1 cellular context compared by ENCODE assay signal in the genomic region with DNA sequence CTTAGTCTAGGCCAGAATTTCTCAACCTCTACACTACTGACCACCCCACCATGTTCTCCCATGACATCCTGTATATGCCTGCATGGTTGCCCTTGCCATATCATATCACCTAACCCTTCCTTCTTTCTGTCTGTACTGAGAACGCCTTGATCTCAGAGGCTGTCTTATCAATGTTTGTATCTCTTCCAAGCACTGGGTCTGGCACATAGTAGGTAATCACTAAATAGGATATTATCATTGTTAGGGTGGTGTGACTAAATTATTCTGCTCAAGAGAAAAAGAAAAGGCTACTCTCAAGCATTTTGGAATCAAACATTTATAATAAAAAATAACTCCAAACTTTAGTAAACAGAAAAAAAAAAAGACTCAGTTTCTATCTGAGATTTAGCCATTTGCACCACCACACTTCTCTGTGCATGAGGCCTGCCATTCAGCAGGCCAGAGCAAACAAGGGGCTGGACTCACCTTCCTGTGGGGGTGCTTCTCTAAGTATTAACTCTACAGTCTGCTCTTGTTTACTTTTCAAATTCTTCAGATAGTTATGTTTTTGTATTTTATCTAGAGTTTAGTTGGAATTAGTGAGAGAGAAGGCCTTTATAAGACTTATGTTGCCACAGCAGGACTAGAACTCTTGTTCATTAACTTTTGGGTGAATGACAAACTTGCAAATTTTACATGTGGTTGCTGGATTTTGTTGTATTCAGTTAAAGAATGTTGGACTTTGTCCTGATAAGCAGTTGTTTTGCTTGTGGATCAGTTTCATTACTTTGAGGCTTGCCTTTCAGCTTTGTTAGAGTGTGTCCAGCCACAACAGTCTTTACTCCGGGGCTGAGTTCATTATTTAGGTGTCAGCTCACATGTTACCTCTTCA.
TF ChIP-seq lines count a peak whose summit lies in the region.

No MANE protein-coding gene starts in this region.

TF ChIP-seq in IMR-90, 13 proteins besides CTCF, POLR2A, EP300 and RAD21:
- TF ChIP-seq FOS (IDR thresholded peaks at IDR 0.05; ENCODE audit: low read depth, low read length) (no peak), CEBPB (IDR thresholded peaks at IDR 0.05; ENCODE audit: low read depth, low read length) (no peak), CHD1 (IDR thresholded peaks at IDR 0.05; ENCODE audit: low read depth, low read length) (no peak), BHLHE40 (IDR thresholded peaks at IDR 0.05; ENCODE audit: low read depth, low read length) (no peak), RFX5 (IDR thresholded peaks at IDR 0.05; ENCODE audit: low read depth, low read length) (no peak), MAFK (IDR thresholded peaks at IDR 0.05; ENCODE audit: low read depth, low read length) (no peak), MAZ (IDR thresholded peaks at IDR 0.05; ENCODE audit: borderline replicate concordance, low read depth, low read length) (no peak), RCOR1 (IDR thresholded peaks at IDR 0.05; ENCODE audit: insufficient replicate concordance, low read length) (no peak), MXI1 (IDR thresholded peaks at IDR 0.05; ENCODE audit: borderline replicate concordance, low read depth, low read length) (no peak), NFE2L2 (IDR thresholded peaks at IDR 0.05; ENCODE audit: low read depth, low read length) (no peak), SMC3 (IDR thresholded peaks at IDR 0.05; ENCODE audit: low read depth, low read length) (no peak)
- TF ChIP-seq, protein P1, sequence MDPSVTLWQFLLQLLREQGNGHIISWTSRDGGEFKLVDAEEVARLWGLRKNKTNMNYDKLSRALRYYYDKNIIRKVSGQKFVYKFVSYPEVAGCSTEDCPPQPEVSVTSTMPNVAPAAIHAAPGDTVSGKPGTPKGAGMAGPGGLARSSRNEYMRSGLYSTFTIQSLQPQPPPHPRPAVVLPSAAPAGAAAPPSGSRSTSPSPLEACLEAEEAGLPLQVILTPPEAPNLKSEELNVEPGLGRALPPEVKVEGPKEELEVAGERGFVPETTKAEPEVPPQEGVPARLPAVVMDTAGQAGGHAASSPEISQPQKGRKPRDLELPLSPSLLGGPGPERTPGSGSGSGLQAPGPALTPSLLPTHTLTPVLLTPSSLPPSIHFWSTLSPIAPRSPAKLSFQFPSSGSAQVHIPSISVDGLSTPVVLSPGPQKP (IDR thresholded peaks at IDR 0.05; ENCODE audit: borderline replicate concordance, low read depth, low read length), result no peak
- TF ChIP-seq, protein P2, sequence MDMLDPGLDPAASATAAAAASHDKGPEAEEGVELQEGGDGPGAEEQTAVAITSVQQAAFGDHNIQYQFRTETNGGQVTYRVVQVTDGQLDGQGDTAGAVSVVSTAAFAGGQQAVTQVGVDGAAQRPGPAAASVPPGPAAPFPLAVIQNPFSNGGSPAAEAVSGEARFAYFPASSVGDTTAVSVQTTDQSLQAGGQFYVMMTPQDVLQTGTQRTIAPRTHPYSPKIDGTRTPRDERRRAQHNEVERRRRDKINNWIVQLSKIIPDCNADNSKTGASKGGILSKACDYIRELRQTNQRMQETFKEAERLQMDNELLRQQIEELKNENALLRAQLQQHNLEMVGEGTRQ (IDR thresholded peaks at IDR 0.05; ENCODE audit: low read depth, low read length), result no peak
